ENCODE assay signal across 8 cellular contexts in genomic region chr2:136255648-136256461, GRCh38.
DNase-seq lines count a peak whose midpoint lies in the region; ATAC-seq and TF ChIP-seq lines count a peak whose summit lies in the region.

No MANE protein-coding gene starts in this region.

- H3F3A ChIP-seq in SU-DHL-6 (ENCODE audit: insufficient read depth) = peaks cover 36% of the 10 kb centered on the region

- no peaks in the 10 kb centered on the region for H3K79me2 ChIP-seq in SU-DHL-6 (ENCODE audit: insufficient read depth, low read length)

- no peaks in the 10 kb centered on the region for H3K4me1 ChIP-seq in upper lobe of left lung
- no peaks in the 10 kb centered on the region for H3K4me1 ChIP-seq in colonic mucosa
- H3K4me1 ChIP-seq in A673 (ENCODE audit: insufficient read depth, low read length, poor library complexity, severe bottlenecking) = no peaks in the 10 kb centered on the region

- no TSS peak for BruUV-seq in A673 (replicated peaks; lab: Mats Ljungman, UMichigan)

- WGBS in upper lobe of left lung, 2 donors = 59 to 65% methylated on average over 7 to 9 of the region's 9 CpGs

- peak; percentile 61 for ATAC-seq in HG02884 (IDR thresholded peaks at IDR 0.05; ENCODE audit: unreplicated experiment)
- peak in 1 of 2 donors; percentile 45 for ATAC-seq in upper lobe of left lung (ENCODE audit: low FRiP score in 2 of 2)

- no peaks in the 10 kb centered on the region for H3K9me2 ChIP-seq in SU-DHL-6 (replicated peaks; ENCODE audit: insufficient read depth, low read length)

- TF ChIP-seq CTCF in SU-DHL-6 (IDR thresholded peaks at IDR 0.05; ENCODE audit: insufficient read depth, low read length, poor library complexity, severe bottlenecking) = peak; percentile 41
- no peak for TF ChIP-seq CTCF in upper lobe of left lung (IDR thresholded peaks at IDR 0.05)
- no peak for TF ChIP-seq CTCF in colonic mucosa (IDR thresholded peaks at IDR 0.05)
- no peak for TF ChIP-seq CTCF in A673 (conservative IDR thresholded peaks at IDR 0.05; ENCODE audit: low read depth, low read length)

- H3K27me3 ChIP-seq in SU-DHL-6 (ENCODE audit: low read length) = no peaks in the 10 kb centered on the region
- no peaks in the 10 kb centered on the region for H3K27me3 ChIP-seq in upper lobe of left lung
- H3K27me3 ChIP-seq in colonic mucosa = no peaks in the 10 kb centered on the region
- H3K27me3 ChIP-seq in A673 (replicated peaks; ENCODE audit: insufficient read depth, low read depth, low read length, poor library complexity) = peaks cover 5% of the 10 kb centered on the region

- peak overlapping the region; percentile 29 for H3K4me3 ChIP-seq in SU-DHL-6 (ENCODE audit: insufficient read depth, low read length, poor library complexity, severe bottlenecking)
- H3K4me3 ChIP-seq in upper lobe of left lung = no peak overlapping the region
- no peak overlapping the region for H3K4me3 ChIP-seq in colonic mucosa
- no peak overlapping the region for H3K4me3 ChIP-seq in A673 (ENCODE audit: low read depth, low read length, poor library complexity, severe bottlenecking)

- H3K36me3 ChIP-seq in SU-DHL-6 (ENCODE audit: low read length) = no peaks in the 10 kb centered on the region
- no peaks in the 10 kb centered on the region for H3K36me3 ChIP-seq in upper lobe of left lung
- H3K36me3 ChIP-seq in colonic mucosa = no peaks in the 10 kb centered on the region
- H3K36me3 ChIP-seq in A673 (ENCODE audit: insufficient read depth, low read length, poor library complexity, severe bottlenecking) = no peaks in the 10 kb centered on the region

- peak in 1 of 4 donors; percentile 22 for TF ChIP-seq EP300 in upper lobe of left lung (IDR thresholded peaks at IDR 0.05)

- intact Hi-C loops in colonic mucosa (cut with DNase I) = no loop called here
- intact Hi-C loops in A673 (cut with micrococcal nuclease; ENCODE audit: unreplicated experiment) = no loop called here

- H3K9me3 ChIP-seq in SU-DHL-6 (ENCODE audit: insufficient read depth, low read length) (no peaks in the 10 kb centered on the region), upper lobe of left lung (no peaks in the 10 kb centered on the region), colonic mucosa (no peaks in the 10 kb centered on the region), A673 (ENCODE audit: low read depth, low read length, poor library complexity, severe bottlenecking) (no peaks in the 10 kb centered on the region)

- peak overlapping the region; percentile 37 for H3K9ac ChIP-seq in SU-DHL-6 (ENCODE audit: low read length)
- no peak overlapping the region for H3K9ac ChIP-seq in colonic mucosa (ENCODE audit: low read depth in 2 of 2, low read length in 2 of 2)

- CTCF ChIA-PET in A673 (lab: Charles Lee) = no interaction called here

- H3K27ac ChIP-seq in SU-DHL-6 (ENCODE audit: low read depth, low read length) (peak overlapping the region; percentile 84), upper lobe of left lung (peak overlapping the region in 3 of 4 donors; percentile 37 to 75 (median 68)), colonic mucosa (no peak overlapping the region), A673 (ENCODE audit: low read depth, low read length, poor library complexity, severe bottlenecking) (no peak overlapping the region)

- POLR2A ChIA-PET in A673 (lab: Charles Lee; ENCODE audit: low non-redundant PET) = no interaction called here

- DNase-seq in stimulated activated CD4-positive, alpha-beta T cell treated with anti-CD3 and anti-CD28 coated beads, Interleukin-2, amount 100 ng/mL, for 4 hours (ENCODE audit: low read depth) = peak; percentile 14
- DNase-seq in stimulated activated CD4-positive, alpha-beta T cell treated with anti-CD3 and anti-CD28 coated beads, Interleukin-4, amount 100 ng/mL, for 24 hours = no peak
- no peak for DNase-seq in upper lobe of left lung
- DNase-seq in colonic mucosa = no peak
- DNase-seq in NCI-H1694 (lab: John Stamatoyannopoulos, UW) = no peak
- no peak for DNase-seq in A673 (ENCODE audit: low spot score)

- no peak overlapping the region for H2AFZ ChIP-seq in SU-DHL-6 (ENCODE audit: low read depth, low read length, severe bottlenecking)

- H3K4me2 ChIP-seq in SU-DHL-6 (ENCODE audit: low read depth, low read length, poor library complexity, severe bottlenecking) = peak overlapping the region; percentile 47

- no peak for TF ChIP-seq POLR2A in upper lobe of left lung (IDR thresholded peaks at IDR 0.05)

- H4K20me1 ChIP-seq in SU-DHL-6 (ENCODE audit: low read depth, low read length) = no peaks in the 10 kb centered on the region

Comparison
In these comparisons a context has a peak if more than half of its experiments do, and no peak if none do; other contexts are left out.
1. H3K27ac ChIP-seq: peak in SU-DHL-6 (single experiment) and upper lobe of left lung (3 of 4); none in colonic mucosa (single experiment) and A673 (single experiment).